Comparison of ENCODE assay signal across 2 cellular contexts in the genomic region with DNA sequence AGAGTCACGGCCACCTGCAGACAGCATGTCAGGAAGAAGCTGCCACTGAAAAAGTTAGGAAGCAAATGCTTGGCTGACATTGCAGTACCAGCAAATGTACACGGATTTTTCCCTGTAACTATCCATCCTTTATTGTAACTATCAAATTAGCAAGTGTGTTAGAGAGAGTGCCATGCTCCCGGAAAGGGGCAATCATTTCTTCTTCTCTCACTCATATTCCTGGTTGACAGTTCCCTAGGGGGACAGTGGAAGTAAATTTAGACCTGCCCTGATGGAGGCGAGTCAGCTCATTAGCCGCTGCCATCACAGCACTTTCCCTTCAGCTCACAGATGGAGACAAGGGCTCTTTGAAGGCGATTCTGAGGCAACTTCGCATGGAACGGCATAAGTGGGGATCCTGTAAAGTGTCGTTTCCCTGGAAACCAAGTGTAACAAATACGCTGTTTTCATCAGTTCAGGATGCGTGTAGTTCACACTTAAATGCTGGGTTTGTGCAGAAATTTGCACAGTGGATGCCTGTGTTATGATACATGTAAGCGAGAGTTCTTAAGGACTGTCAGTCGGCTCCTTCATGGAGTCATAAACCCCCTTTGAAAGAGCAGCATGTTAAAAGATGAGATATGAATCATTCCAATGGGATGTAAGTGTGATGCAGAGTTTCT.
TF ChIP-seq lines count a peak whose summit lies in the region.

No MANE protein-coding gene starts in this region.

TF ChIP-seq in H1, 55 proteins besides CTCF, POLR2A, EP300 and RAD21 (continued from another document and continues in another):
- no peak for TF ChIP-seq FOSL1 (IDR thresholded peaks at IDR 0.05; ENCODE audit: insufficient read depth, low read depth, low read length)
- TF ChIP-seq, protein P1, sequence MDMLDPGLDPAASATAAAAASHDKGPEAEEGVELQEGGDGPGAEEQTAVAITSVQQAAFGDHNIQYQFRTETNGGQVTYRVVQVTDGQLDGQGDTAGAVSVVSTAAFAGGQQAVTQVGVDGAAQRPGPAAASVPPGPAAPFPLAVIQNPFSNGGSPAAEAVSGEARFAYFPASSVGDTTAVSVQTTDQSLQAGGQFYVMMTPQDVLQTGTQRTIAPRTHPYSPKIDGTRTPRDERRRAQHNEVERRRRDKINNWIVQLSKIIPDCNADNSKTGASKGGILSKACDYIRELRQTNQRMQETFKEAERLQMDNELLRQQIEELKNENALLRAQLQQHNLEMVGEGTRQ (IDR thresholded peaks at IDR 0.05; ENCODE audit: low read length): no peak
- TF ChIP-seq RXRA (IDR thresholded peaks at IDR 0.05; ENCODE audit: insufficient read depth, low read depth, low read length): no peak
- TF ChIP-seq SIN3A (conservative IDR thresholded peaks at IDR 0.05 in 1 of 2, IDR thresholded peaks at IDR 0.05 in 1 of 2; ENCODE audit: low read depth in 1 of 2, low read length in 2 of 2): no peak
- TF ChIP-seq BRCA1 (IDR thresholded peaks at IDR 0.05; ENCODE audit: low read depth, low read length): no peak
- no peak for TF ChIP-seq BACH1 (IDR thresholded peaks at IDR 0.05; ENCODE audit: low read length)
- no peak for TF ChIP-seq RNF2 (IDR thresholded peaks at IDR 0.05; ENCODE audit: borderline replicate concordance, low read depth, low read length, missing control alignments, poor library complexity, severe bottlenecking)
- TF ChIP-seq POU5F1 (IDR thresholded peaks at IDR 0.05; ENCODE audit: low read depth, low read length): no peak
- no peak for TF ChIP-seq CBX8 (IDR thresholded peaks at IDR 0.05; ENCODE audit: borderline replicate concordance, low read depth, low read length)
- no peak for TF ChIP-seq ZNF274 (IDR thresholded peaks at IDR 0.05; ENCODE audit: borderline replicate concordance, extremely low read depth, low read length)
- no peak for TF ChIP-seq ASH2L (IDR thresholded peaks at IDR 0.05; ENCODE audit: low read length)
- no peak for TF ChIP-seq SP1 (IDR thresholded peaks at IDR 0.05; ENCODE audit: low read depth, low read length)
- TF ChIP-seq CHD7 (IDR thresholded peaks at IDR 0.05; ENCODE audit: insufficient replicate concordance, low read length): no peak
- TF ChIP-seq SP2 (IDR thresholded peaks at IDR 0.05; ENCODE audit: low read length): no peak
- no peak for TF ChIP-seq CBX5 (IDR thresholded peaks at IDR 0.05; ENCODE audit: low read depth, low read length)

TF ChIP-seq in neural cell, 6 proteins besides CTCF, POLR2A, EP300 and RAD21 (continued from another document):
- TF ChIP-seq POLR2AphosphoS5 (IDR thresholded peaks at IDR 0.05): peak; percentile 96
- TF ChIP-seq REST (IDR thresholded peaks at IDR 0.05; ENCODE audit: borderline replicate concordance): peak; percentile 97
- TF ChIP-seq EZH2 (IDR thresholded peaks at IDR 0.05; ENCODE audit: borderline replicate concordance, insufficient read depth, low read length, poor library complexity, severe bottlenecking): no peak
- TF ChIP-seq SMC3 (conservative IDR thresholded peaks at IDR 0.05; ENCODE audit: poor library complexity): peak; percentile 7
- TF ChIP-seq TAF1 (IDR thresholded peaks at IDR 0.05; ENCODE audit: low read depth): no peak
